ENCODE assay signal across 32 cellular contexts in the genomic region with DNA sequence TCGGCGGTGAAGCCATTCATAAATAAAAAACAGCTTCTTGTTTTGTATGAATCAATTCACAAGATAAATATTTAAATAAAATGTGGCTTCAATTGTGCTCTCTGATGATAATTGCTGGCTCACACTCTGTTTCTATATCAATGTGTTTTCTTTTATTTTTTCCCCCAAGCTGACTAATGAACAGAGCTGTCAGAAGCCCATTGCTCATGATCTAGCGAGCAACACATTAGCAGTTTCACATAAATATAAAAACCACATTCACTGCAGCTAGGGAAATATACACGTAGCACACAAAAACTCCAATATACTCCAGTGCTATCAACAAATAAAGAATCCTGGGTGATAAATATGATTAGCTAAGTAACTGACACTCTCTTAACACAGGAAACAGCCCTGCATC.
"Had no signal": no experiment of that assay in that cellular context is flagged by ENCODE, and none has a peak within 500 bp of the region (broad histone marks: within the 10 kb centered on the region; RNA-seq: fewer than 3 reads in every experiment).

No MANE protein-coding gene starts in this region.

- H3K9me3 Mint-ChIP-seq: activated naive CD4-positive, alpha-beta T cell treated with anti-CD3 and anti-CD28 coated beads, Interleukin-2, amount 10 ng/mL, durations not matched to agents 7 days and 5 days; activated T-helper 1 cell treated with anti-CD3 and anti-CD28 coated beads, Interleukin-12 subunit alpha, Interleukin-12 subunit beta, Interleukin-2, Interleukin-4 antibody, amounts not matched to agents 30 ng/mL and 10 ng/mL and 1 ng/mL, durations not matched to agents 14 hours and 24 hours and 36 hours; natural killer cell treated with Interleukin-12 subunit alpha and Interleukin-12 subunit beta and Interleukin-15 and Interleukin-18, amount 100 ng/mL, for 72 hours; T-helper 2 cell treated with Interferon-gamma antibody and Interleukin-4, amounts not matched to agents 5 μg/mL and 100 μg/mL, for 36 hours had no signal

- H3K4me3 ChIP-seq: esophagus muscularis mucosa, heart left ventricle, lung, mucosa of descending colon, right atrium auricular region, smooth muscle cell, thyroid gland, upper lobe of left lung, vagina had no signal

- H3K4me2 ChIP-seq: smooth muscle cell had no signal

- H3K27ac ChIP-seq: right atrium auricular region, thyroid gland, upper lobe of left lung, vagina had no signal

- H3K36me3 Mint-ChIP-seq: activated naive CD4-positive, alpha-beta T cell treated with anti-CD3 and anti-CD28 coated beads, Interleukin-2, amount 10 ng/mL, durations not matched to agents 7 days and 5 days; natural killer cell treated with Interleukin-12 subunit alpha and Interleukin-12 subunit beta and Interleukin-15 and Interleukin-18, amount 100 ng/mL, for 72 hours; stimulated activated memory B cell treated with anti-CD40 and anti-IgM and Interleukin-4, amounts not matched to agents 10 μg/mL and 1 μg/mL and 100 μg/mL, for 72 hours had no signal

- H3K27me3 Mint-ChIP-seq: activated CD4-positive, alpha-beta T cell treated with anti-CD3 and anti-CD28 coated beads for 36 hours; activated naive CD4-positive, alpha-beta T cell treated with anti-CD3 and anti-CD28 coated beads, Interleukin-2, amount 10 ng/mL, durations not matched to agents 7 days and 5 days; activated naive CD8-positive, alpha-beta T cell treated with anti-CD3 and anti-CD28 coated beads, Interleukin-2, amount 10 ng/mL, durations not matched to agents 7 days and 5 days; natural killer cell treated with Interleukin-12 subunit alpha and Interleukin-12 subunit beta and Interleukin-15 and Interleukin-18, amount 100 ng/mL, for 72 hours; stimulated activated naive CD8-positive, alpha-beta T cell treated with anti-CD3 and anti-CD28 coated beads, Interleukin-15, amount 100 ng/mL, for 72 hours had no signal

- H3K4me1 ChIP-seq: right atrium auricular region, thyroid gland, vagina had no signal

- FAIRE-seq: colon had no signal

- H3K27me3 ChIP-seq: esophagus muscularis mucosa, heart left ventricle, right atrium auricular region, thyroid gland, upper lobe of left lung, vagina had no signal

- ATAC-seq: activated CD4-positive, alpha-beta T cell treated with anti-CD3 and anti-CD28 coated beads for 36 hours; heart left ventricle; left lobe of liver; mucosa of descending colon; natural killer cell treated with Interleukin-12 subunit alpha and Interleukin-12 subunit beta and Interleukin-15 and Interleukin-18, amount 100 ng/mL, for 72 hours; stimulated activated memory B cell treated with anti-CD40 and anti-IgM and Interleukin-4, amounts not matched to agents 10 μg/mL and 1 μg/mL and 100 μg/mL, for 72 hours; stimulated activated naive CD8-positive, alpha-beta T cell treated with anti-CD3 and anti-CD28 coated beads, Interleukin-15, amount 100 ng/mL, for 72 hours had no signal

- H3K9me3 ChIP-seq: esophagus muscularis mucosa, heart left ventricle, mucosa of descending colon, right atrium auricular region, thyroid gland, upper lobe of left lung, vagina had no signal

- H3K36me3 ChIP-seq: esophagus muscularis mucosa, heart left ventricle, right atrium auricular region, thyroid gland, upper lobe of left lung, vagina had no signal

- DNase-seq: activated CD4-positive, alpha-beta T cell treated with anti-CD3 and anti-CD28 coated beads for 36 hours; activated CD4-positive, alpha-beta T cell treated with anti-CD3 and anti-CD28 coated beads, Interleukin-2, amount 50 U/mL, for 4 hours; activated CD4-positive, CD25-positive, alpha-beta regulatory T cell; activated CD8-positive, alpha-beta memory T cell treated with anti-CD3 and anti-CD28 coated beads for 24 hours; activated effector memory CD4-positive, alpha-beta T cell treated with anti-CD3 and anti-CD28 coated beads, Interleukin-2, amount 50 U/mL, for 16 hours; activated naive CD4-positive, alpha-beta T cell treated with anti-CD3 and anti-CD28 coated beads, Interleukin-2, amount 10 ng/mL, durations not matched to agents 7 days and 5 days; activated naive CD8-positive, alpha-beta T cell treated with anti-CD3 and anti-CD28 coated beads, Interleukin-2, amount 10 ng/mL, durations not matched to agents 7 days and 5 days; amygdala; dermis blood vessel endothelial cell; effector CD4-positive, alpha-beta T cell; heart left ventricle; kidney glomerular epithelial cell; mucosa of descending colon; stimulated activated CD4-positive, alpha-beta T cell treated with anti-CD3 and anti-CD28 coated beads, Interleukin-1b, Interleukin-23, amount 100 ng/mL, for 48 hours; stimulated activated CD4-positive, alpha-beta T cell treated with anti-CD3 and anti-CD28 coated beads, Interleukin-4, amount 100 ng/mL, for 4 hours; stimulated activated CD8-positive, alpha-beta memory T cell treated with anti-CD3 and anti-CD28 coated beads, Interleukin-4, amount 100 ng/mL, for 48 hours; stimulated activated naive CD8-positive, alpha-beta T cell treated with anti-CD3 and anti-CD28 coated beads, Interleukin-15, amount 100 ng/mL, for 72 hours; substantia nigra; T-helper 1 cell; thyroid gland; upper lobe of left lung had no signal

- H3K4me3 Mint-ChIP-seq: activated CD4-positive, alpha-beta T cell treated with anti-CD3 and anti-CD28 coated beads for 36 hours; activated naive CD4-positive, alpha-beta T cell treated with anti-CD3 and anti-CD28 coated beads, Interleukin-2, amount 10 ng/mL, durations not matched to agents 7 days and 5 days; activated naive CD8-positive, alpha-beta T cell treated with anti-CD3 and anti-CD28 coated beads, Interleukin-2, amount 10 ng/mL, durations not matched to agents 7 days and 5 days; activated T-helper 1 cell treated with anti-CD3 and anti-CD28 coated beads, Interleukin-12 subunit alpha, Interleukin-12 subunit beta, Interleukin-2, Interleukin-4 antibody, amounts not matched to agents 30 ng/mL and 10 ng/mL and 1 ng/mL, durations not matched to agents 14 hours and 24 hours and 36 hours; natural killer cell treated with Interleukin-12 subunit alpha and Interleukin-12 subunit beta and Interleukin-15 and Interleukin-18, amount 100 ng/mL, for 72 hours; stimulated activated memory B cell treated with anti-CD40 and anti-IgM and Interleukin-4, amounts not matched to agents 10 μg/mL and 1 μg/mL and 100 μg/mL, for 72 hours; stimulated activated naive CD8-positive, alpha-beta T cell treated with anti-CD3 and anti-CD28 coated beads, Interleukin-15, amount 100 ng/mL, for 72 hours; T-helper 2 cell treated with Interferon-gamma antibody and Interleukin-4, amounts not matched to agents 5 μg/mL and 100 μg/mL, for 36 hours had no signal

- H3K27ac Mint-ChIP-seq: activated CD4-positive, alpha-beta T cell treated with anti-CD3 and anti-CD28 coated beads for 36 hours; activated naive CD4-positive, alpha-beta T cell treated with anti-CD3 and anti-CD28 coated beads, Interleukin-2, amount 10 ng/mL, durations not matched to agents 7 days and 5 days; activated naive CD8-positive, alpha-beta T cell treated with anti-CD3 and anti-CD28 coated beads, Interleukin-2, amount 10 ng/mL, durations not matched to agents 7 days and 5 days; activated T-helper 1 cell treated with anti-CD3 and anti-CD28 coated beads, Interleukin-12 subunit alpha, Interleukin-12 subunit beta, Interleukin-2, Interleukin-4 antibody, amounts not matched to agents 30 ng/mL and 10 ng/mL and 1 ng/mL, durations not matched to agents 14 hours and 24 hours and 36 hours; natural killer cell treated with Interleukin-12 subunit alpha and Interleukin-12 subunit beta and Interleukin-15 and Interleukin-18, amount 100 ng/mL, for 72 hours; stimulated activated naive CD8-positive, alpha-beta T cell treated with anti-CD3 and anti-CD28 coated beads, Interleukin-15, amount 100 ng/mL, for 72 hours; T-helper 2 cell treated with Interferon-gamma antibody and Interleukin-4, amounts not matched to agents 5 μg/mL and 100 μg/mL, for 36 hours had no signal

- H3K4me1 Mint-ChIP-seq: activated CD4-positive, alpha-beta T cell treated with anti-CD3 and anti-CD28 coated beads for 36 hours; activated naive CD4-positive, alpha-beta T cell treated with anti-CD3 and anti-CD28 coated beads, Interleukin-2, amount 10 ng/mL, durations not matched to agents 7 days and 5 days; stimulated activated naive CD8-positive, alpha-beta T cell treated with anti-CD3 and anti-CD28 coated beads, Interleukin-15, amount 100 ng/mL, for 72 hours had no signal
